Comparison of ENCODE assay signal across 8 cellular contexts in genomic region chr14:58427289-58428010, GRCh38. TPM values are rescaled to one million over a fixed set of nuclear protein-coding genes. Genes with fewer than 3 reads are reported as not detected.
DNase-seq lines count a peak whose midpoint lies in the region; ATAC-seq and TF ChIP-seq lines count a peak whose summit lies in the region.

TSS of gene KIAA0586 (plus strand) at chr14:58427719. CDS start at chr14:58428265, 546 bp downstream.
A gene with protein sequence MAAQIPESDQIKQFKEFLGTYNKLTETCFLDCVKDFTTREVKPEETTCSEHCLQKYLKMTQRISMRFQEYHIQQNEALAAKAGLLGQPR (minus strand): TSS chr14:58427531. CDS start chr14:58411945, 15,586 bp downstream.

- no peak within 1 kb of the TSS for H2AK5ac ChIP-seq in mesendoderm (ENCODE audit: low read length)

- H3K27me3 ChIP-seq in NT2/D1 (ENCODE audit: insufficient read depth, insufficient read length) (no peaks in the 10 kb centered on the region), endodermal cell (ENCODE audit: control insufficient read depth, insufficient read depth, low read length, poor library complexity, severe bottlenecking) (no peaks in the 10 kb centered on the region), mesendoderm (ENCODE audit: insufficient read depth, low read length, poor library complexity) (no peaks in the 10 kb centered on the region)

- peaks cover 18% of the 10 kb centered on the region for H3K36me3 Mint-ChIP-seq in activated CD8-positive, alpha-beta memory T cell treated with anti-CD3 and anti-CD28 coated beads, Interleukin-2, amount 10 ng/mL, durations not matched to agents 7 days and 5 days
- H3K36me3 Mint-ChIP-seq in endodermal cell (ENCODE audit: low read depth): peaks cover 12% of the 10 kb centered on the region

- peak within 1 kb of the TSS; percentile 79 for H3K9ac ChIP-seq in NT2/D1 (ENCODE audit: insufficient read length, low read depth)
- H3K9ac ChIP-seq in endodermal cell (ENCODE audit: extremely low read depth, low read length, poor library complexity, severe bottlenecking): peak within 1 kb of the TSS; percentile 79
- peak within 1 kb of the TSS; percentile 81 for H3K9ac ChIP-seq in mesendoderm (ENCODE audit: low read length)

- H3K4me3 Mint-ChIP-seq in activated CD8-positive, alpha-beta memory T cell treated with anti-CD3 and anti-CD28 coated beads, Interleukin-2, amount 10 ng/mL, durations not matched to agents 7 days and 5 days: peak within 1 kb of the TSS; percentile 78
- H3K4me3 Mint-ChIP-seq in endodermal cell: peak within 1 kb of the TSS; percentile 96

- peak within 1 kb of the TSS; percentile 21 for H3K18ac ChIP-seq in mesendoderm (ENCODE audit: low read length)

- peak within 1 kb of the TSS; percentile 70 for H3K4me2 ChIP-seq in mesendoderm (ENCODE audit: low read length)

- peak within 1 kb of the TSS; percentile 30 for H4K8ac ChIP-seq in mesendoderm (ENCODE audit: low read depth, low read length)

- CTCF ChIA-PET in activated CD8-positive, alpha-beta memory T cell treated with anti-CD3 and anti-CD28 coated beads, Interleukin-2, amount 10 ng/mL, durations not matched to agents 7 days and 5 days (lab: Charles Lee): interaction anchor here (1.0 to 2.2 kb wide), 5 partner anchors 11 to 183 kb away, joined by 3 to 11 read pairs (median 4); partner anchors contain the start of genes ARID4A, PSMA3 and TOMM20L

- peaks cover 2% of the 10 kb centered on the region for H3K79me1 ChIP-seq in mesendoderm (ENCODE audit: low read length)

- peaks cover 3% of the 10 kb centered on the region for H3K27me3 Mint-ChIP-seq in activated CD8-positive, alpha-beta memory T cell treated with anti-CD3 and anti-CD28 coated beads, Interleukin-2, amount 10 ng/mL, durations not matched to agents 7 days and 5 days
- H3K27me3 Mint-ChIP-seq in endodermal cell (ENCODE audit: insufficient read depth): no peaks in the 10 kb centered on the region

- H3K27ac ChIP-seq in endodermal cell (ENCODE audit: low read depth, low read length): peak within 1 kb of the TSS; percentile 85
- no peak within 1 kb of the TSS for H3K27ac ChIP-seq in mesendoderm (ENCODE audit: low read depth, low read length)

- peak; percentile 98 for DNase-seq in COR-L47 (lab: John Stamatoyannopoulos, UW)
- peak in 75 of 76 experiments; percentile 35 to 98 (median 94) for DNase-seq in HUDEP-2 (lab: John Stamatoyannopoulos, UW; ENCODE audit: unreplicated experiment in 76 of 76)
- peak; percentile 92 for DNase-seq in NT2/D1 (ENCODE audit: low read depth, low spot score)
- DNase-seq in activated CD8-positive, alpha-beta memory T cell treated with anti-CD3 and anti-CD28 coated beads, Interleukin-2, amount 10 ng/mL, durations not matched to agents 7 days and 5 days: peak; percentile 98
- DNase-seq in endodermal cell: peak; percentile 97
- DNase-seq in mesendoderm: peak; percentile 99
- peak; percentile 89 for DNase-seq in stimulated activated CD8-positive, alpha-beta memory T cell treated with anti-CD3 and anti-CD28 coated beads, Interleukin-15, amount 100 ng/mL, for 1 hour (ENCODE audit: low read depth)

- no peak within 1 kb of the TSS for H3K23ac ChIP-seq in mesendoderm (ENCODE audit: low read length)

- ATAC-seq in GM21381 (IDR thresholded peaks at IDR 0.05; ENCODE audit: unreplicated experiment): peak; percentile 89
- ATAC-seq in activated CD8-positive, alpha-beta memory T cell treated with anti-CD3 and anti-CD28 coated beads, Interleukin-2, amount 10 ng/mL, durations not matched to agents 7 days and 5 days: peak; percentile 91

- H2BK5ac ChIP-seq in mesendoderm (ENCODE audit: low read length): peak within 1 kb of the TSS; percentile 10

- H3K4ac ChIP-seq in mesendoderm (ENCODE audit: low read depth, low read length): peak within 1 kb of the TSS; percentile 17

- H3K4me1 ChIP-seq in NT2/D1 (ENCODE audit: insufficient read depth, insufficient read length): no peaks in the 10 kb centered on the region
- H3K4me1 ChIP-seq in endodermal cell (ENCODE audit: control insufficient read depth, insufficient read depth, low read length): no peaks in the 10 kb centered on the region
- no peaks in the 10 kb centered on the region for H3K4me1 ChIP-seq in mesendoderm (ENCODE audit: control insufficient read depth, low read depth, low read length)

- no peaks in the 10 kb centered on the region for H3K9me3 Mint-ChIP-seq in activated CD8-positive, alpha-beta memory T cell treated with anti-CD3 and anti-CD28 coated beads, Interleukin-2, amount 10 ng/mL, durations not matched to agents 7 days and 5 days (ENCODE audit: low read depth)
- no peaks in the 10 kb centered on the region for H3K9me3 Mint-ChIP-seq in endodermal cell

- H2BK15ac ChIP-seq in mesendoderm (replicated peaks; ENCODE audit: low read depth): no peak within 1 kb of the TSS

- no peak for TF ChIP-seq CTCF in endodermal cell (conservative IDR thresholded peaks at IDR 0.05)

- H2BK120ac ChIP-seq in mesendoderm (ENCODE audit: low read depth, low read length): no peak within 1 kb of the TSS

- peak within 1 kb of the TSS; percentile 62 for H3K4me3 ChIP-seq in NT2/D1 (ENCODE audit: insufficient read length, low read depth)
- H3K4me3 ChIP-seq in endodermal cell (ENCODE audit: low read length): peak within 1 kb of the TSS; percentile 100
- H3K4me3 ChIP-seq in mesendoderm (ENCODE audit: low read length): peak within 1 kb of the TSS; percentile 93

- WGBS in endodermal cell (ENCODE audit: insufficient coverage in 1 of 2, insufficient read length in 1 of 2), 2 experiments: 0% methylated on average over 8 to 32 of the region's 32 CpGs
- WGBS in mesendoderm (ENCODE audit: extremely low coverage, insufficient coverage, low lambda C conversion rate): no CpG with 5 or more reads among the region's 32 CpGs

- peaks cover 44% of the 10 kb centered on the region for H3K4me1 Mint-ChIP-seq in activated CD8-positive, alpha-beta memory T cell treated with anti-CD3 and anti-CD28 coated beads, Interleukin-2, amount 10 ng/mL, durations not matched to agents 7 days and 5 days
- H3K4me1 Mint-ChIP-seq in endodermal cell: peaks cover 6% of the 10 kb centered on the region

- H3K9me3 ChIP-seq in NT2/D1 (ENCODE audit: insufficient read depth, low read length): no peaks in the 10 kb centered on the region
- no peaks in the 10 kb centered on the region for H3K9me3 ChIP-seq in endodermal cell (ENCODE audit: control insufficient read depth, low read length)

- H3K27ac Mint-ChIP-seq in activated CD8-positive, alpha-beta memory T cell treated with anti-CD3 and anti-CD28 coated beads, Interleukin-2, amount 10 ng/mL, durations not matched to agents 7 days and 5 days: peak within 1 kb of the TSS; percentile 91
- H3K27ac Mint-ChIP-seq in endodermal cell: peak within 1 kb of the TSS; percentile 97

- peak within 1 kb of the TSS; percentile 91 for H3K56ac ChIP-seq in mesendoderm (ENCODE audit: low read length)

- H3K79me2 ChIP-seq in mesendoderm (ENCODE audit: control insufficient read depth, insufficient read depth, low read length): peaks cover 6% of the 10 kb centered on the region

- H3K36me3 ChIP-seq in NT2/D1 (ENCODE audit: insufficient read depth, insufficient read length, low read length) (peaks cover 37% of the 10 kb centered on the region), endodermal cell (ENCODE audit: control insufficient read depth, insufficient read depth, low read length) (peaks cover 15% of the 10 kb centered on the region), mesendoderm (ENCODE audit: control insufficient read depth, insufficient read depth, low read length) (no peaks in the 10 kb centered on the region)

- H4K5ac ChIP-seq in mesendoderm (ENCODE audit: low read length): peak within 1 kb of the TSS; percentile 7

RNA-seq across cellular contexts. Expression of gene KIAA0586, which starts in this region (rescaled TPM):
- 10 to 100 TPM; 24.1 to 27.7 TPM for total RNA-seq in activated CD8-positive, alpha-beta memory T cell treated with anti-CD3 and anti-CD28 coated beads, Interleukin-2, amount 10 ng/mL, durations not matched to agents 7 days and 5 days
- total RNA-seq in endodermal cell: 10 to 100 TPM; 14.2 to 26.4 TPM
- 35.2 TPM for polyA plus RNA-seq in endodermal cell (2013, experiment 1 of 2)
- 35.7 TPM for polyA plus RNA-seq in endodermal cell (2013, experiment 2 of 2)
- 12.3 TPM for polyA plus RNA-seq in mesendoderm (2013, experiment 1 of 2)
- 10.9 TPM for polyA plus RNA-seq in mesendoderm (2013, experiment 2 of 2)

RNA-seq across cellular contexts. Expression of the second gene that starts in this region (rescaled TPM):
- total RNA-seq in activated CD8-positive, alpha-beta memory T cell treated with anti-CD3 and anti-CD28 coated beads, Interleukin-2, amount 10 ng/mL, durations not matched to agents 7 days and 5 days: 10 to 100 TPM; 29.4 to 44.3 TPM
- 10 to 100 TPM; 29.4 to 34.2 TPM for total RNA-seq in endodermal cell
- polyA plus RNA-seq in endodermal cell (2013, experiment 1 of 2): 58.9 TPM
- polyA plus RNA-seq in endodermal cell (2013, experiment 2 of 2): 53.5 TPM
- 58.7 TPM for polyA plus RNA-seq in mesendoderm (2013, experiment 1 of 2)
- polyA plus RNA-seq in mesendoderm (2013, experiment 2 of 2): 59.2 TPM
